ENCODE assay signal across 8 cellular contexts in the genomic region with DNA sequence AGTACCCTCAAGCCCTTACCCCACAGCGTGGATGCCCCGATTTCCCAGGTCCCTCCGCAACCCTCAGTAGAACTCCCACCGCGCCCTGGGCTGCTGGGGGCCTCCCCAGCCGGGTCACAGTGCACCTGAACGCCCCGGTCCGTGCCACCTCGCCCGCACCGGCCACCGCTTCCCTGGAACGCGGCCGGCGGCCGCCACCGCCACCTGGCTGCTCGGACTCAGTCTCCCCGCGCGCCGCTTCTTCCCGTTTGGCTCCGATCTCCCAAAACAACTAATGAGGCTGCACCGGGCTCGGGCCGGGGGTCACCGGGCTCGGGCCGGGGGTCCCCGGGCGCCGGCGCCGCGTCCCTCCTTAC. TPM values are rescaled to one million over a fixed set of nuclear protein-coding genes. Genes with fewer than 3 reads are reported as not detected.
A peak's percentile ranks its signal among the peaks of the same experiment; 100 is the strongest.
DNase-seq lines count a peak whose midpoint lies in the region; ATAC-seq, FAIRE-seq and TF ChIP-seq lines count a peak whose summit lies in the region.

No MANE protein-coding gene starts in this region.

- H4K8ac ChIP-seq in mesenchymal stem cell (ENCODE audit: low read length) = no peak overlapping the region

- TF ChIP-seq POLR2A in upper lobe of left lung (IDR thresholded peaks at IDR 0.05) = no peak

- DNase-seq in COLO668 (lab: John Stamatoyannopoulos, UW; ENCODE audit: unreplicated experiment) (peak; percentile 54), HT-29 (ENCODE audit: low spot score) (peak; percentile 12), bronchial epithelial cell (ENCODE audit: low read depth) (no peak), mesenchymal stem cell (no peak), upper lobe of left lung (peak; percentile 43 to 90), middle frontal gyrus (ENCODE audit: extremely low spot score, low spot score) (no peak), midbrain (lab: John Stamatoyannopoulos, UW) (no peak), NCI-H1436 treated with DMSO at 0.1 percent for 48 hours (lab: John Stamatoyannopoulos, UW) (no peak)

- H3K4ac ChIP-seq in mesenchymal stem cell (ENCODE audit: low read depth in 1 of 2, low read length in 2 of 2) = no peak overlapping the region

- H3K79me1 ChIP-seq in mesenchymal stem cell (replicated peaks; ENCODE audit: low read length, poor library complexity, severe bottlenecking) = peaks cover 13% of the 10 kb centered on the region

- under 1% methylated on average over 38 of the region's 38 CpGs for WGBS in mesenchymal stem cell
- 4 to 5% methylated on average over 18 to 33 of the region's 38 CpGs for WGBS in upper lobe of left lung, 2 donors

- no peak for ATAC-seq in upper lobe of left lung (ENCODE audit: low FRiP score in 2 of 2)

- no peak overlapping the region for H2BK120ac ChIP-seq in mesenchymal stem cell (ENCODE audit: low read depth, low read length)

- H3K4me3 ChIP-seq in bronchial epithelial cell (ENCODE audit: low read depth, low read length) (peak overlapping the region; percentile 79), mesenchymal stem cell (ENCODE audit: insufficient read depth in 1 of 2, low read depth in 1 of 2, low read length in 2 of 2) (peak overlapping the region; percentile 71 to 83), upper lobe of left lung (peak overlapping the region; percentile 73 to 87 (median 76))

- no peak for TF ChIP-seq EP300 in upper lobe of left lung (IDR thresholded peaks at IDR 0.05)

- H3K27me3 ChIP-seq in bronchial epithelial cell (ENCODE audit: control insufficient read depth, insufficient read depth, low read length) (no peaks in the 10 kb centered on the region), mesenchymal stem cell (ENCODE audit: control insufficient read depth in 1 of 2, insufficient read depth in 1 of 2, low read length in 2 of 2) (no peaks in the 10 kb centered on the region), upper lobe of left lung (no peaks in the 10 kb centered on the region)

- H3K4me2 ChIP-seq in mesenchymal stem cell (ENCODE audit: low read length, poor library complexity, severe bottlenecking) = peak overlapping the region; percentile 95

- H3K4me1 ChIP-seq in mesenchymal stem cell (ENCODE audit: control insufficient read depth, insufficient read depth, low read depth, low read length) (peaks cover 18% of the 10 kb centered on the region), upper lobe of left lung (peaks cover 20 to 40% (median 36%) of the 10 kb centered on the region in 4 donors)

- no peak overlapping the region for H4K91ac ChIP-seq in mesenchymal stem cell (ENCODE audit: low read length)

- no peak overlapping the region for H3K18ac ChIP-seq in mesenchymal stem cell (ENCODE audit: low read depth in 1 of 2, low read length in 2 of 2)

- H2BK5ac ChIP-seq in mesenchymal stem cell (ENCODE audit: low read depth, low read length, poor library complexity, severe bottlenecking) = no peak overlapping the region

- peak overlapping the region; percentile 80 for H2AFZ ChIP-seq in mesenchymal stem cell (ENCODE audit: low read depth, low read length)

- peak; percentile 15 for TF ChIP-seq CTCF in bronchial epithelial cell (IDR thresholded peaks at IDR 0.05; ENCODE audit: insufficient read depth, low read length, severe bottlenecking)
- no peak for TF ChIP-seq CTCF in upper lobe of left lung (IDR thresholded peaks at IDR 0.05)

- peak overlapping the region; percentile 81 for H3K9ac ChIP-seq in mesenchymal stem cell (ENCODE audit: low read length)

- H2BK12ac ChIP-seq in mesenchymal stem cell (ENCODE audit: low read length in 2 of 2) = no peak overlapping the region

- H3K9me3 ChIP-seq in mesenchymal stem cell (ENCODE audit: control insufficient read depth, low read length) (no peaks in the 10 kb centered on the region), upper lobe of left lung (no peaks in the 10 kb centered on the region)

- H3K36me3 ChIP-seq in bronchial epithelial cell (ENCODE audit: control insufficient read depth, insufficient read depth, low read length) = no peaks in the 10 kb centered on the region
- no peaks in the 10 kb centered on the region for H3K36me3 ChIP-seq in mesenchymal stem cell (ENCODE audit: control insufficient read depth in 1 of 2, insufficient read depth in 2 of 2, low read depth in 1 of 2, low read length in 2 of 2)
- H3K36me3 ChIP-seq in upper lobe of left lung = no peaks in the 10 kb centered on the region

- H3K27ac ChIP-seq in mesenchymal stem cell (ENCODE audit: low read length, poor library complexity, severe bottlenecking) (no peak overlapping the region), upper lobe of left lung (peak overlapping the region; percentile 86 to 99 (median 98))

- no peak overlapping the region for H2AK5ac ChIP-seq in mesenchymal stem cell (ENCODE audit: low read length, severe bottlenecking)

- no peak for FAIRE-seq in bronchial epithelial cell (lab: Jason Lieb, UNC)

- H3K14ac ChIP-seq in mesenchymal stem cell (ENCODE audit: low read length in 2 of 2) = no peak overlapping the region

- no peak overlapping the region for H3K23ac ChIP-seq in mesenchymal stem cell (ENCODE audit: low read length in 2 of 2)

- peak overlapping the region; percentile 26 for H2BK15ac ChIP-seq in mesenchymal stem cell (ENCODE audit: low read depth, poor library complexity, severe bottlenecking)

RNA-seq across cellular contexts. Expression of gene ITPK1, which starts 1.0 kb away (rescaled TPM):
- total RNA-seq in HT-29 (2014; rRNA removed; shearing (Covaris generic)) = 80.3 and 92.0 TPM in 2 replicates
- 24.7 and 39.8 TPM in 2 replicates for total RNA-seq in bronchial epithelial cell
- polyA plus RNA-seq in mesenchymal stem cell (2013, experiment 1 of 2) = 8.1 TPM
- 7.9 TPM for polyA plus RNA-seq in mesenchymal stem cell (2013, experiment 2 of 2)
- total RNA-seq in upper lobe of left lung = 100 to 1,000 TPM in 3 of 6 donors, 10 to 100 TPM in 3; 41.9 to 128 (median 86.1) TPM

Comparison
In these comparisons a context has a peak if more than half of its experiments do, and no peak if none do; other contexts are left out.
1. DNase-seq: peak in COLO668 (single experiment), HT-29 (single experiment) and upper lobe of left lung (2 of 2); none in bronchial epithelial cell (single experiment), mesenchymal stem cell (single experiment), middle frontal gyrus (single experiment), midbrain (single experiment) and NCI-H1436 treated with DMSO at 0.1 percent for 48 hours (single experiment).
2. Peak in every context shown above with its lines, with median percentiles within 50 percentile points of each other: H3K4me3 ChIP-seq.